In the genomic region with DNA sequence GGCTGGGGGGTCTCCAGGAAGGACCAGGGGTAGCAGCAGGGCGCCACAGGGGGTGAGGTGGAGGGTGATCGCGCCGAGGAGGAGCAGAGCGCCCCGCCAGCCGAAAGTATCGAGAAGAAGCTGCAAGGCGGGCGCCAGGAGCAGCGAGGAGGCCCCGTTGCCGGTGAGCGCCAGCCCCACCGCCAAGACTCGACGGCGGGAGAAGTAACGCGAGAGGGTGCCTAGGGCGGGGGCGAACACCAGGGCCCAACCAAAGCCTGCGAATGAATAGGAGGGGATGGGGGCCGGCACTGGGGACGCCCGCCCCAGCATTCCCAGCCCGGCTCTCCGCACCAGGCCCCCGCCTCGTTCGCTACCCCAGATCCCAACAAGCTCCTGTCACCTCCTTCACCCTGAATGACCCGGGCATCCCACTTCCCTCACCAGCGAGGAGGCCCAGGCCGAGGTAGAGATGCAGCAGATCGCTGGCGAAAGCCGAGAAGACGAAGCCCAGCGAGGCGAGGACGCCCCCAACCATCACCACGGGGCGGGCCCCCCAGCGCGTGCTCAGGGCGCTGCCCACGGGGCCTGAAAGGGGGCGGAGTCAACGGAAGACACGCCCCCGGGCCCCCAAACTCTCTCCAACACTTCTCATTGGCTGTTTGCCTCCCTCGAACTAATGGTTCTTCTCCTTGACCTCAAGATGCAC, we compare ENCODE assay signal across 8 cellular contexts. TPM values are rescaled to one million over a fixed set of nuclear protein-coding genes. Genes with fewer than 3 reads are reported as not detected.
DNase-seq lines count a peak whose midpoint lies in the region; ATAC-seq and TF ChIP-seq lines count a peak whose summit lies in the region.

No MANE protein-coding gene starts in this region.

- H3K9me2 ChIP-seq in DOHH2 (replicated peaks; ENCODE audit: control insufficient read depth, low read length), result no peaks in the 10 kb centered on the region

- peak overlapping the region; percentile 57 for H3K4me3 ChIP-seq in DOHH2 (ENCODE audit: low read length)
- peak overlapping the region; percentile 50 for H3K4me3 ChIP-seq in fibroblast of pulmonary artery (replicated peaks; ENCODE audit: low read depth, low read length)
- peak overlapping the region in 1 of 2 donors; percentile 29 for H3K4me3 ChIP-seq in uterus

- H3K36me3 ChIP-seq in DOHH2 (ENCODE audit: control insufficient read depth, low read length) (peaks cover 8% of the 10 kb centered on the region), uterus (no peaks in the 10 kb centered on the region)

- no peak overlapping the region for H3K27ac ChIP-seq in DOHH2 (ENCODE audit: low read depth, low read length)
- H3K27ac ChIP-seq in uterus, result peak overlapping the region in 1 of 2 donors; percentile 68

- H3K79me2 ChIP-seq in DOHH2 (ENCODE audit: control insufficient read depth, low read length), result peaks cover 2% of the 10 kb centered on the region

- TF ChIP-seq POLR2A in uterus (IDR thresholded peaks at IDR 0.05), result no peak

- peaks cover 56% of the 10 kb centered on the region for H3K4me1 Mint-ChIP-seq in activated CD8-positive, alpha-beta memory T cell treated with anti-CD3 and anti-CD28 coated beads, Interleukin-2, amount 10 ng/mL, durations not matched to agents 7 days and 5 days

- H3K4me3 Mint-ChIP-seq in activated CD8-positive, alpha-beta memory T cell treated with anti-CD3 and anti-CD28 coated beads, Interleukin-2, amount 10 ng/mL, durations not matched to agents 7 days and 5 days, result peak overlapping the region; percentile 70

- H3K9me3 ChIP-seq in DOHH2 (ENCODE audit: control insufficient read depth, insufficient read depth, low read length) (no peaks in the 10 kb centered on the region), uterus (no peaks in the 10 kb centered on the region)

- intact Hi-C loops in uterus (cut with DNase I; ENCODE audit: low total_unique reads), result no loop called here

- H3K4me2 ChIP-seq in DOHH2 (ENCODE audit: low read length), result peak overlapping the region; percentile 65

- H3K4me1 ChIP-seq in DOHH2 (ENCODE audit: control insufficient read depth, low read length) (peaks cover 57% of the 10 kb centered on the region), uterus (peaks cover 0 to 19% of the 10 kb centered on the region in 2 donors)

- CTCF ChIA-PET in activated CD8-positive, alpha-beta memory T cell treated with anti-CD3 and anti-CD28 coated beads, Interleukin-2, amount 10 ng/mL, durations not matched to agents 7 days and 5 days (lab: Charles Lee), result interaction anchor here (1.3 to 9.9 kb wide), 4 partner anchors 9 to 136 kb away, joined by 6 to 253 read pairs (median 26); partner anchors contain the start of gene ASGR1

- peaks cover 8% of the 10 kb centered on the region for H3F3A ChIP-seq in DOHH2 (ENCODE audit: control insufficient read depth, insufficient read depth)

- peaks cover 10% of the 10 kb centered on the region for H3K27me3 Mint-ChIP-seq in activated CD8-positive, alpha-beta memory T cell treated with anti-CD3 and anti-CD28 coated beads, Interleukin-2, amount 10 ng/mL, durations not matched to agents 7 days and 5 days

- no peaks in the 10 kb centered on the region for H4K20me1 ChIP-seq in DOHH2 (ENCODE audit: control insufficient read depth, insufficient read depth, low read depth, low read length)

- H3K27ac Mint-ChIP-seq in activated CD8-positive, alpha-beta memory T cell treated with anti-CD3 and anti-CD28 coated beads, Interleukin-2, amount 10 ng/mL, durations not matched to agents 7 days and 5 days, result peak overlapping the region; percentile 68

- DNase-seq in activated CD8-positive, alpha-beta memory T cell treated with anti-CD3 and anti-CD28 coated beads, Interleukin-2, amount 10 ng/mL, durations not matched to agents 7 days and 5 days, result peak; percentile 61
- DNase-seq in fibroblast of pulmonary artery (ENCODE audit: low read depth) (no peak), retina (peak; percentile 66), GOT3 (lab: John Stamatoyannopoulos, UW) (no peak), uterus (no peak), AG08396 (ENCODE audit: low spot score) (no peak)

- no peaks in the 10 kb centered on the region for H3K9me3 Mint-ChIP-seq in activated CD8-positive, alpha-beta memory T cell treated with anti-CD3 and anti-CD28 coated beads, Interleukin-2, amount 10 ng/mL, durations not matched to agents 7 days and 5 days (ENCODE audit: low read depth)

- H3K36me3 Mint-ChIP-seq in activated CD8-positive, alpha-beta memory T cell treated with anti-CD3 and anti-CD28 coated beads, Interleukin-2, amount 10 ng/mL, durations not matched to agents 7 days and 5 days, result peaks cover 7% of the 10 kb centered on the region

- peak; percentile 50 for ATAC-seq in activated CD8-positive, alpha-beta memory T cell treated with anti-CD3 and anti-CD28 coated beads, Interleukin-2, amount 10 ng/mL, durations not matched to agents 7 days and 5 days
- no peak for ATAC-seq in HG03045 (IDR thresholded peaks at IDR 0.05; ENCODE audit: unreplicated experiment)

- TF ChIP-seq CTCF in DOHH2 (IDR thresholded peaks at IDR 0.05; ENCODE audit: low read depth, low read length, poor library complexity, severe bottlenecking) (no peak), fibroblast of pulmonary artery (IDR thresholded peaks at IDR 0.05; ENCODE audit: low read length, missing control alignments) (no peak), uterus (IDR thresholded peaks at IDR 0.05) (no peak)

- H3K27me3 ChIP-seq in DOHH2 (ENCODE audit: control insufficient read depth, low read length) (peaks cover 25% of the 10 kb centered on the region), uterus (peaks cover 0 to 15% of the 10 kb centered on the region in 2 donors)

RNA-seq across cellular contexts. Expression of gene SLC16A11, which starts 1.2 kb away (rescaled TPM):
- total RNA-seq in activated CD8-positive, alpha-beta memory T cell treated with anti-CD3 and anti-CD28 coated beads, Interleukin-2, amount 10 ng/mL, durations not matched to agents 7 days and 5 days, result 1 to 10 TPM; 1.2 to 1.3 TPM
- 1 to 10 TPM in 1 of 4 donors, under 1 TPM in 3; 0.14 to 10.0 (median 0.85) TPM for total RNA-seq in uterus

RNA-seq across cellular contexts. Expression of gene SLC16A13, which starts 6.8 kb away (rescaled TPM):
- total RNA-seq in activated CD8-positive, alpha-beta memory T cell treated with anti-CD3 and anti-CD28 coated beads, Interleukin-2, amount 10 ng/mL, durations not matched to agents 7 days and 5 days, result 10 to 100 TPM; 19.0 to 34.1 TPM
- 1 to 10 TPM in 1 of 4 donors, under 1 TPM in 1, not detected in 2; 0.51 to 3.4 TPM for total RNA-seq in uterus

RNA-seq across cellular contexts. Expression of gene BCL6B, which starts 19.8 kb away (rescaled TPM):
- total RNA-seq in activated CD8-positive, alpha-beta memory T cell treated with anti-CD3 and anti-CD28 coated beads, Interleukin-2, amount 10 ng/mL, durations not matched to agents 7 days and 5 days, result 1 to 10 TPM in 1 of 2 experiments, under 1 TPM in 1; 0.85 to 6.7 TPM
- total RNA-seq in uterus, result 10 to 100 TPM in 3 of 4 donors, 1 to 10 TPM in 1; 9.7 to 32.8 (median 22.7) TPM

RNA-seq across cellular contexts. Expression of gene RNASEK, which starts 30.2 kb away (rescaled TPM):
- 100 to 1,000 TPM; 121 to 205 TPM for total RNA-seq in activated CD8-positive, alpha-beta memory T cell treated with anti-CD3 and anti-CD28 coated beads, Interleukin-2, amount 10 ng/mL, durations not matched to agents 7 days and 5 days
- total RNA-seq in uterus, result 100 to 1,000 TPM in 2 of 4 donors, 10 to 100 TPM in 2; 30.8 to 153 (median 101) TPM

RNA-seq across cellular contexts. Expression of gene CLEC10A, which starts 37.4 kb away (rescaled TPM):
- not detected for total RNA-seq in activated CD8-positive, alpha-beta memory T cell treated with anti-CD3 and anti-CD28 coated beads, Interleukin-2, amount 10 ng/mL, durations not matched to agents 7 days and 5 days
- 1 to 10 TPM in 2 of 4 donors, not detected in 2; 1.5 to 3.5 TPM for total RNA-seq in uterus

Comparison
In these comparisons a context has a peak if more than half of its experiments do, and no peak if none do; other contexts are left out.
1. DNase-seq: peak in activated CD8-positive, alpha-beta memory T cell treated with anti-CD3 and anti-CD28 coated beads, Interleukin-2, amount 10 ng/mL, durations not matched to agents 7 days and 5 days (single experiment) and retina (single experiment); none in fibroblast of pulmonary artery (single experiment), GOT3 (single experiment), uterus (0 of 2) and AG08396 (single experiment).
2. RNA of gene SLC16A13, which starts 6.8 kb away (total RNA-seq): 19.0 to 34.1 TPM in activated CD8-positive, alpha-beta memory T cell treated with anti-CD3 and anti-CD28 coated beads, Interleukin-2, amount 10 ng/mL, durations not matched to agents 7 days and 5 days; 0.51 to 3.4 TPM in uterus; every median in the first group is over 4 times any median in the second.